8 cellular contexts compared by ENCODE assay signal in the genomic region with DNA sequence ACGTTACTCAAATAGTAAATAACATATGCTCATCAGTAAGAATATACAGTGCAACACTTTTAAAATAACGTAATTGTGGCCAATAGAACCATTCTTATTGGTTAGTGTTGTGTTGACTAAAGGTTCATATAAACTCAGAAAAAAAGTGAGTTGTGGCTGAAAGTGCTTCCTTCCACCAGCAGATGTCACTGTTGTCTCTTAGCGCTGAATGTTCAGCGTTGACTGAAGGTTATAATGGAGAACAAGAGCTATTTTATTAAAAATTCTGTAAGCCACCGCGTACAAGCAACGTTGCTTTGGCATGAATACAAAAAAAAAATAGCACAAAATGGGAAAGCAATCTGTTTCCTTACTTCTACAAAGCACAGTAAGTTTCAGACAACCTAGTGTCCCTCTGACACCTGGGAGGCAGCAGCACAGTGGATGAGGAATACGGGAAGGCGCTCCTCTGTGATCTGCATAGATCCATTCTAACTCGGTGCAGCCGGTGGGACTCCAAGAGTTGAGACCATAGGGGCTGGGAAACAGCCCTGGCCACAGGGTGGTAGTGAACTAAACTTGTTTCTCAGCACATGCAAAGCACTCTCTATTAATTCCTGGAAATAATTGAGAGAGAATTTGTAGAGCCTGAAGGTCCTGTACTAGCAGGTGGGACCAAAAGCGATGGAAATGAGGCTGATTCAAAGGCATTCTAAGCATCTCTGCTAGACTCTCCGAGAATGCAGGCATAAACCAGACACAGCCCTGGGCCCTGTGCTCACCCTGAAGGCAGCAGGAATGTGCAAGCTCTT. TPM values are rescaled to one million over a fixed set of nuclear protein-coding genes. Genes with fewer than 3 reads are reported as not detected.
DNase-seq lines count a peak whose midpoint lies in the region; ATAC-seq and TF ChIP-seq lines count a peak whose summit lies in the region.

No MANE protein-coding gene starts in this region.

- H3K27ac ChIP-seq in HUES48 (ENCODE audit: low read depth, low read length): no peak overlapping the region

- H3K4me3 ChIP-seq in HUES48 (ENCODE audit: low read depth, low read length) (peak overlapping the region; percentile 38), choroid plexus epithelial cell (ENCODE audit: low read depth, low read length) (peak overlapping the region; percentile 7)

- TF ChIP-seq CTCF in choroid plexus epithelial cell (conservative IDR thresholded peaks at IDR 0.05; ENCODE audit: low read depth, low read length): peak; percentile 89

- peaks cover 9% of the 10 kb centered on the region; the same call in 1 of the 2 replicates for H3K27me3 ChIP-seq in HUES48 (ENCODE audit: control insufficient read depth, insufficient read depth, low read length)

- no peak overlapping the region for H3K9ac ChIP-seq in HUES48 (ENCODE audit: low read depth, low read length)

- DNase-seq in SIG-M5 treated with dmso at 0.1 percent for 504 hours (lab: John Stamatoyannopoulos, UW; ENCODE audit: unreplicated experiment) (peak; percentile 69), SIG-M5 (lab: John Stamatoyannopoulos, UW) (no peak), RPMI7951 (ENCODE audit: low read depth) (peak; percentile 51), choroid plexus epithelial cell (ENCODE audit: low read depth) (peak; percentile 83), left kidney (ENCODE audit: low read depth, low spot score) (peak; percentile 82), stromal cell of bone marrow (ENCODE audit: low read depth) (peak; percentile 36)

- ATAC-seq in GM21526 (IDR thresholded peaks at IDR 0.05; ENCODE audit: low FRiP score, unreplicated experiment): peak; percentile 91

- peaks cover 4% of the 10 kb centered on the region; the same call in 1 of the 2 replicates for H3K4me1 ChIP-seq in HUES48 (ENCODE audit: control insufficient read depth, insufficient read depth, low read length)

- no peaks in the 10 kb centered on the region for H3K9me3 ChIP-seq in HUES48 (ENCODE audit: control insufficient read depth, insufficient read depth, low read length)

- H3K36me3 ChIP-seq in HUES48 (ENCODE audit: control insufficient read depth, insufficient read depth, low read length): no peaks in the 10 kb centered on the region

RNA-seq across cellular contexts. Expression of a gene that starts 23.9 kb away (rescaled TPM):
- 0.24 and 1.4 TPM in 2 replicates for total RNA-seq in RPMI7951 (2014; rRNA removed; shearing (Covaris generic))
